Comparison of ENCODE assay signal across 1 cellular context in genomic region chr10:60114765-60115586, GRCh38.
TF ChIP-seq lines count a peak whose summit lies in the region.

No MANE protein-coding gene starts in this region.

TF ChIP-seq in K562, 482 proteins besides CTCF, POLR2A, EP300 and RAD21 (continued from another document):
- TF ChIP-seq UBTF (IDR thresholded peaks at IDR 0.05; ENCODE audit: borderline replicate concordance in 1 of 2, low read depth in 2 of 2, low read length in 2 of 2) (0 out of 4 replicates have a peak, but pooled peaks of 1 of the 2 experiments have one; percentile 37), YBX1 (IDR thresholded peaks at IDR 0.05) (no peak), MEIS2 (IDR thresholded peaks at IDR 0.05; ENCODE audit: partially characterized antibody) (no peak), TFE3 (CRISPR knock-in tag; IDR thresholded peaks at IDR 0.05) (no peak), ARID2 (IDR thresholded peaks at IDR 0.05) (peak; percentile 68; the same call in 1 of the 2 replicates), SMC3 (conservative IDR thresholded peaks at IDR 0.05; ENCODE audit: insufficient read depth, low read depth, low read length) (peak; percentile 85), DNMT1 (IDR thresholded peaks at IDR 0.05) (no peak), DEAF1 (CRISPR knock-in tag; IDR thresholded peaks at IDR 0.05) (peak; percentile 71), MYC (IDR thresholded peaks at IDR 0.05; ENCODE audit: low read depth, low read length) (0 out of 2 replicates have a peak, but pooled peaks have one; percentile 10), MYC (CRISPR knock-in tag; IDR thresholded peaks at IDR 0.05; ENCODE audit: borderline replicate concordance, low read depth) (no peak)
